19 cellular contexts compared by ENCODE assay signal in the genomic region with DNA sequence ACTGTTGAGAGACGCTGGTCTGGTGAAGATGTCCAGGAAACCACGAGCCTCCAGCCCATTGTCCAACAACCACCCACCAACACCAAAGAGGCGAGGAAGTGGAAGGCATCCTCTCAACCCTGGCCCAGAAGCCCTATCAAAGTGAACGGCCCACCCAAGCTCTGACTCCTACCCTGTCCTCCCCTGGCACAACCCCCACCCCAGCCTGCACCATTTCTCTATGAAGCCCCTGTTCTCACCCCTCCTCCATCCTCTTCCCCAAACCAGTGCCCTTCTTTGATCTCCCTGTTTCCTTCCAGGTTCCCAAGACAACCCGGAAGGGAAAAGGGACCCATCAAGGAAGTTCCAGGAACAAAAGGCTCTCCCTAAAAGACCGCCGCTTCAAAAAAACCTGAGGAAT. TPM values are rescaled to one million over a fixed set of nuclear protein-coding genes. Genes with fewer than 3 reads are reported as not detected.
"Had no signal": no experiment of that assay in that cellular context is flagged by ENCODE, and none has a peak within 500 bp of the region (broad histone marks: within the 10 kb centered on the region; RNA-seq: fewer than 3 reads in every experiment).

No MANE protein-coding gene starts in this region.

RNA-seq across cellular contexts. Expression of a gene that starts 0.5 kb away (rescaled TPM):
- total RNA-seq: activated naive CD4-positive, alpha-beta T cell treated with anti-CD3 and anti-CD28 coated beads, Interleukin-2, amount 50 U/mL, for 72 hours; activated naive CD8-positive, alpha-beta T cell treated with anti-CD3 and anti-CD28 coated beads for 36 hours; activated naive CD8-positive, alpha-beta T cell treated with anti-CD3 and anti-CD28 coated beads, Interleukin-2, amount 10 ng/mL, durations not matched to agents 7 days and 5 days; activated T-cell treated with anti-CD3 and anti-CD28 coated beads, Interleukin-2, amount 50 U/mL, for 4 hours; activated T-helper 2 cell treated with anti-CD3 and anti-CD28 coated beads, Interferon-gamma antibody, Interleukin-2, Interleukin-4, amounts not matched to agents 10 μg/mL and 5 μg/mL and 100 μg/mL, durations not matched to agents 14 hours and 24 hours and 36 hours; adrenal gland; ascending aorta; body of pancreas; breast epithelium; bronchial epithelial cell; cardiac muscle cell; cardiac septum; cerebellum; chondrocyte had no signal
- polyA plus RNA-seq: adipose tissue, adrenal gland, cardiac muscle cell had no signal

RNA-seq across cellular contexts. Expression of a gene that starts 5.9 kb away (rescaled TPM):
- total RNA-seq: activated naive CD4-positive, alpha-beta T cell treated with anti-CD3 and anti-CD28 coated beads for 36 hours; activated naive CD4-positive, alpha-beta T cell treated with anti-CD3 and anti-CD28 coated beads, Interleukin-2, amount 50 U/mL, for 72 hours; activated naive CD8-positive, alpha-beta T cell treated with anti-CD3 and anti-CD28 coated beads for 36 hours; activated naive CD8-positive, alpha-beta T cell treated with anti-CD3 and anti-CD28 coated beads, Interleukin-2, amount 10 ng/mL, durations not matched to agents 7 days and 5 days; activated T-cell treated with anti-CD3 and anti-CD28 coated beads, Interleukin-2, amount 50 U/mL, for 4 hours; activated T-cell treated with anti-CD3 and anti-CD28 coated beads, Interleukin-2, amount 50 U/mL, for 72 hours; activated T-helper 1 cell treated with anti-CD3 and anti-CD28 coated beads, Interleukin-12 subunit alpha, Interleukin-12 subunit beta, Interleukin-2, Interleukin-4 antibody, amounts not matched to agents 30 ng/mL and 10 ng/mL and 1 ng/mL, durations not matched to agents 14 hours and 24 hours and 36 hours; activated T-helper 17 cell treated with anti-CD3 and anti-CD28 coated beads, Interleukin-2, amount 50 U/mL, for 72 hours; activated T-helper 2 cell treated with anti-CD3 and anti-CD28 coated beads, Interferon-gamma antibody, Interleukin-2, Interleukin-4, amounts not matched to agents 10 μg/mL and 5 μg/mL and 100 μg/mL, durations not matched to agents 14 hours and 24 hours and 36 hours; adrenal gland; ascending aorta; body of pancreas; breast epithelium; bronchial epithelial cell; cardiac muscle cell; cardiac septum; cerebellum; chondrocyte had no signal
- polyA plus RNA-seq: adipose tissue, adrenal gland had no signal

RNA-seq across cellular contexts. Expression of a gene that starts 9.9 kb away (rescaled TPM):
- total RNA-seq: activated naive CD4-positive, alpha-beta T cell treated with anti-CD3 and anti-CD28 coated beads for 36 hours; activated naive CD4-positive, alpha-beta T cell treated with anti-CD3 and anti-CD28 coated beads, Interleukin-2, amount 50 U/mL, for 72 hours; activated naive CD8-positive, alpha-beta T cell treated with anti-CD3 and anti-CD28 coated beads for 36 hours; activated naive CD8-positive, alpha-beta T cell treated with anti-CD3 and anti-CD28 coated beads, Interleukin-2, amount 10 ng/mL, durations not matched to agents 7 days and 5 days; activated T-cell treated with anti-CD3 and anti-CD28 coated beads, Interleukin-2, amount 50 U/mL, for 4 hours; activated T-cell treated with anti-CD3 and anti-CD28 coated beads, Interleukin-2, amount 50 U/mL, for 72 hours; activated T-helper 1 cell treated with anti-CD3 and anti-CD28 coated beads, Interleukin-12 subunit alpha, Interleukin-12 subunit beta, Interleukin-2, Interleukin-4 antibody, amounts not matched to agents 30 ng/mL and 10 ng/mL and 1 ng/mL, durations not matched to agents 14 hours and 24 hours and 36 hours; activated T-helper 17 cell treated with anti-CD3 and anti-CD28 coated beads, Interleukin-2, amount 50 U/mL, for 72 hours; activated T-helper 2 cell treated with anti-CD3 and anti-CD28 coated beads, Interferon-gamma antibody, Interleukin-2, Interleukin-4, amounts not matched to agents 10 μg/mL and 5 μg/mL and 100 μg/mL, durations not matched to agents 14 hours and 24 hours and 36 hours; ascending aorta; body of pancreas; breast epithelium; bronchial epithelial cell; cardiac muscle cell; cardiac septum; cerebellum; chondrocyte had no signal
- polyA plus RNA-seq: adipose tissue, adrenal gland, cardiac muscle cell had no signal

RNA-seq across cellular contexts. Expression of a gene that starts 26.0 kb away (rescaled TPM):
- total RNA-seq: activated naive CD4-positive, alpha-beta T cell treated with anti-CD3 and anti-CD28 coated beads for 36 hours; activated naive CD4-positive, alpha-beta T cell treated with anti-CD3 and anti-CD28 coated beads, Interleukin-2, amount 50 U/mL, for 72 hours; activated naive CD8-positive, alpha-beta T cell treated with anti-CD3 and anti-CD28 coated beads for 36 hours; activated naive CD8-positive, alpha-beta T cell treated with anti-CD3 and anti-CD28 coated beads, Interleukin-2, amount 10 ng/mL, durations not matched to agents 7 days and 5 days; activated T-cell treated with anti-CD3 and anti-CD28 coated beads, Interleukin-2, amount 50 U/mL, for 4 hours; activated T-cell treated with anti-CD3 and anti-CD28 coated beads, Interleukin-2, amount 50 U/mL, for 72 hours; activated T-helper 1 cell treated with anti-CD3 and anti-CD28 coated beads, Interleukin-12 subunit alpha, Interleukin-12 subunit beta, Interleukin-2, Interleukin-4 antibody, amounts not matched to agents 30 ng/mL and 10 ng/mL and 1 ng/mL, durations not matched to agents 14 hours and 24 hours and 36 hours; activated T-helper 17 cell treated with anti-CD3 and anti-CD28 coated beads, Interleukin-2, amount 50 U/mL, for 72 hours; activated T-helper 2 cell treated with anti-CD3 and anti-CD28 coated beads, Interferon-gamma antibody, Interleukin-2, Interleukin-4, amounts not matched to agents 10 μg/mL and 5 μg/mL and 100 μg/mL, durations not matched to agents 14 hours and 24 hours and 36 hours; adrenal gland; ascending aorta; body of pancreas; breast epithelium; bronchial epithelial cell; cardiac muscle cell; cardiac septum; cerebellum; chondrocyte had no signal
- polyA plus RNA-seq: adipose tissue, adrenal gland, cardiac muscle cell had no signal

RNA-seq across cellular contexts. Expression of a gene that starts 26.0 kb away (rescaled TPM):
- total RNA-seq: activated naive CD4-positive, alpha-beta T cell treated with anti-CD3 and anti-CD28 coated beads for 36 hours; activated naive CD4-positive, alpha-beta T cell treated with anti-CD3 and anti-CD28 coated beads, Interleukin-2, amount 50 U/mL, for 72 hours; activated naive CD8-positive, alpha-beta T cell treated with anti-CD3 and anti-CD28 coated beads for 36 hours; activated naive CD8-positive, alpha-beta T cell treated with anti-CD3 and anti-CD28 coated beads, Interleukin-2, amount 10 ng/mL, durations not matched to agents 7 days and 5 days; activated T-cell treated with anti-CD3 and anti-CD28 coated beads, Interleukin-2, amount 50 U/mL, for 4 hours; activated T-cell treated with anti-CD3 and anti-CD28 coated beads, Interleukin-2, amount 50 U/mL, for 72 hours; activated T-helper 1 cell treated with anti-CD3 and anti-CD28 coated beads, Interleukin-12 subunit alpha, Interleukin-12 subunit beta, Interleukin-2, Interleukin-4 antibody, amounts not matched to agents 30 ng/mL and 10 ng/mL and 1 ng/mL, durations not matched to agents 14 hours and 24 hours and 36 hours; activated T-helper 17 cell treated with anti-CD3 and anti-CD28 coated beads, Interleukin-2, amount 50 U/mL, for 72 hours; activated T-helper 2 cell treated with anti-CD3 and anti-CD28 coated beads, Interferon-gamma antibody, Interleukin-2, Interleukin-4, amounts not matched to agents 10 μg/mL and 5 μg/mL and 100 μg/mL, durations not matched to agents 14 hours and 24 hours and 36 hours; adrenal gland; ascending aorta; body of pancreas; breast epithelium; bronchial epithelial cell; cardiac muscle cell; cardiac septum; cerebellum; chondrocyte had no signal
- polyA plus RNA-seq: adipose tissue, adrenal gland, cardiac muscle cell had no signal
